12 cellular contexts compared by ENCODE assay signal in genomic region chr10:86374664-86375063, GRCh38. TPM values are rescaled to one million over a fixed set of nuclear protein-coding genes. Genes with fewer than 3 reads are reported as not detected.
DNase-seq lines count a peak whose midpoint lies in the region; ATAC-seq and TF ChIP-seq lines count a peak whose summit lies in the region.
"Had no signal": no experiment of that assay in that cellular context is flagged by ENCODE, and none has a peak within 500 bp of the region (broad histone marks: within the 10 kb centered on the region; RNA-seq: fewer than 3 reads in every experiment).

No MANE protein-coding gene starts in this region.

- intact Hi-C loops in testis (cut with DNase I; ENCODE audit: low total_unique reads) (no loop called here), cardiac septum (cut with DNase I) (loop anchor here (5.0 to 10.0 kb wide), 2 partner anchors 582 to 830 kb away; no protein-coding TSS in a partner anchor)

- no peak overlapping the region for H3K27ac ChIP-seq in testis

- 63 to 64% methylated on average over 5 to 8 of the region's 8 CpGs for WGBS in testis, 2 donors

- no peaks in the 10 kb centered on the region for H3K36me3 ChIP-seq in testis (ENCODE audit: low read depth, missing control alignments)

- DNase-seq in D341Med (ENCODE audit: low spot score) (peak; percentile 5), WTC11 (ENCODE audit: low spot score) (peak; percentile 7), mesenteric fat pad (ENCODE audit: low spot score) (peak; percentile 33), testis (peak; percentile 13), nucleus accumbens (lab: John Stamatoyannopoulos, UW) (no peak), cardiac septum (ENCODE audit: low spot score) (no peak)
- DNase-seq: NCI-H1092, NCI-H146, NCI-H2227 treated with DMSO at 0.1 percent for 48 hours had no signal

- TF ChIP-seq CTCF in WTC11 (IDR thresholded peaks at IDR 0.05) (no peak), testis (IDR thresholded peaks at IDR 0.05) (no peak)

- H3K4me3 Mint-ChIP-seq in WTC11, result no peak overlapping the region
- H3K4me3 Mint-ChIP-seq: CD4-positive, alpha-beta T cell had no signal

- ATAC-seq in WTC11 (no peak), HG03139 (IDR thresholded peaks at IDR 0.05; ENCODE audit: unreplicated experiment) (no peak)

- H3K27ac Mint-ChIP-seq in WTC11, result no peak overlapping the region
- H3K27ac Mint-ChIP-seq: CD4-positive, alpha-beta T cell had no signal

- no peaks in the 10 kb centered on the region for H3K9me3 Mint-ChIP-seq in WTC11
- H3K9me3 Mint-ChIP-seq: CD4-positive, alpha-beta T cell had no signal

- peaks cover 68% of the 10 kb centered on the region for H3K27me3 Mint-ChIP-seq in WTC11 (ENCODE audit: low read depth)

- no peak for TF ChIP-seq POLR2A in testis (IDR thresholded peaks at IDR 0.05)

- H3K4me1 Mint-ChIP-seq in WTC11, result no peaks in the 10 kb centered on the region

- no peaks in the 10 kb centered on the region for H3K27me3 ChIP-seq in testis

- peaks cover 4% of the 10 kb centered on the region for H3K4me1 ChIP-seq in testis

- CTCF ChIA-PET in WTC11 (lab: Charles Lee), result interaction anchor here (1.1 to 1.3 kb wide), 2 partner anchors 12 to 25 kb away, joined by 3 to 4 read pairs; no protein-coding TSS in a partner anchor

- POLR2A ChIA-PET in WTC11 (lab: Charles Lee), result no interaction called here

- H3K36me3 Mint-ChIP-seq in WTC11, result no peaks in the 10 kb centered on the region

- no peak overlapping the region for H3K4me3 ChIP-seq in testis

- no peaks in the 10 kb centered on the region for H3K9me3 ChIP-seq in testis

TF ChIP-seq in WTC11, 78 proteins besides CTCF, POLR2A, EP300 and RAD21:
- no peak for TF ChIP-seq JAZF1 (CRISPR knock-in tag; IDR thresholded peaks at IDR 0.05)
- no peak for TF ChIP-seq ZNF512 (CRISPR knock-in tag; IDR thresholded peaks at IDR 0.05; ENCODE audit: borderline replicate concordance)
- no peak for TF ChIP-seq CBFB (CRISPR knock-in tag; IDR thresholded peaks at IDR 0.05; ENCODE audit: low read depth)
- TF ChIP-seq SMAD4 (CRISPR knock-in tag; IDR thresholded peaks at IDR 0.05), result no peak
- no peak for TF ChIP-seq AR (CRISPR knock-in tag; IDR thresholded peaks at IDR 0.05)
- no peak for TF ChIP-seq GABPB1 (CRISPR knock-in tag; IDR thresholded peaks at IDR 0.05)
- no peak for TF ChIP-seq JUN (CRISPR knock-in tag; IDR thresholded peaks at IDR 0.05)
- TF ChIP-seq PRDM15 (CRISPR knock-in tag; IDR thresholded peaks at IDR 0.05), result no peak
- no peak for TF ChIP-seq HMGA2 (CRISPR knock-in tag; IDR thresholded peaks at IDR 0.05)
- no peak for TF ChIP-seq EMX1 (CRISPR knock-in tag; IDR thresholded peaks at IDR 0.05)
- TF ChIP-seq OVOL2 (CRISPR knock-in tag; IDR thresholded peaks at IDR 0.05; ENCODE audit: borderline replicate concordance), result no peak

RNA-seq across cellular contexts. Expression of gene GRID1, which starts 8.1 kb away (rescaled TPM):
- total RNA-seq in WTC11 (2021), result 0.21 to 0.50 TPM (median 0.37 TPM) in 3 replicates
- total RNA-seq in mesenteric fat pad, result 2.1 TPM
- 10 to 100 TPM in 1 of 2 donors, 1 to 10 TPM in 1; 8.1 to 16.7 TPM for total RNA-seq in testis
- 7.4 TPM for polyA plus RNA-seq in testis (ENCODE audit: insufficient read depth, low read depth, low replicate concordance)
- total RNA-seq in cardiac septum, result 3.0 TPM
- total RNA-seq: CD4-positive, alpha-beta T cell; MCF 10A had no signal

Comparison
In these comparisons a context has a peak if more than half of its experiments do, and no peak if none do; other contexts are left out.
1. DNase-seq: peak in D341Med (single experiment), WTC11 (single experiment), mesenteric fat pad (single experiment) and testis (single experiment); none in nucleus accumbens (0 of 56) and cardiac septum (single experiment).